ENCODE assay signal across 10 cellular contexts in genomic region chr7:103150192-103150591, GRCh38. TPM values are rescaled to one million over a fixed set of nuclear protein-coding genes. Genes with fewer than 3 reads are reported as not detected.
A peak's percentile ranks its signal among the peaks of the same experiment; 100 is the strongest.
DNase-seq lines count a peak whose midpoint lies in the region; ATAC-seq, FAIRE-seq and TF ChIP-seq lines count a peak whose summit lies in the region.
"Had no signal": no experiment of that assay in that cellular context is flagged by ENCODE, and none has a peak within 500 bp of the region (broad histone marks: within the 10 kb centered on the region; RNA-seq: fewer than 3 reads in every experiment).

No MANE protein-coding gene starts in this region.

- H3K4me2 ChIP-seq in astrocyte (ENCODE audit: low read length): peak overlapping the region; percentile 92

- H4K20me1 ChIP-seq in astrocyte (ENCODE audit: insufficient read depth, low read length): no peaks in the 10 kb centered on the region

- intact Hi-C loops in cardiac septum (cut with DNase I): no loop called here

- H3K27ac ChIP-seq in astrocyte (ENCODE audit: low read depth, low read length): no peak overlapping the region

- H3K27me3 Mint-ChIP-seq in astrocyte (ENCODE audit: low read depth, unreplicated experiment): no peaks in the 10 kb centered on the region

- H3K27me3 ChIP-seq in MG63 (no peaks in the 10 kb centered on the region), astrocyte (ENCODE audit: insufficient read depth, low read length) (no peaks in the 10 kb centered on the region), mucosa of stomach (ENCODE audit: control insufficient read depth, insufficient read depth, low read length) (no peaks in the 10 kb centered on the region)

- DNase-seq in DMS53 treated with DMSO at 0.1 percent for 48 hours (lab: John Stamatoyannopoulos, UW; ENCODE audit: unreplicated experiment) (peak; percentile 15), MG63 (no peak), astrocyte (ENCODE audit: low read depth) (no peak), AG08395 (ENCODE audit: low spot score) (no peak), AML-193 (lab: John Stamatoyannopoulos, UW) (no peak), cardiac septum (ENCODE audit: low spot score) (no peak)
- DNase-seq: GDM1, occipital lobe had no signal

- no peak overlapping the region for H2AFZ ChIP-seq in astrocyte (ENCODE audit: low read depth, low read length)

- H3K9me3 ChIP-seq in MG63: no peaks in the 10 kb centered on the region
- H3K9me3 ChIP-seq in astrocyte (ENCODE audit: insufficient read depth, low read depth, low read length): no peaks in the 10 kb centered on the region
- H3K9me3 ChIP-seq in mucosa of stomach (ENCODE audit: control insufficient read depth, low read length): no peaks in the 10 kb centered on the region

- H3K36me3 ChIP-seq in MG63 (no peaks in the 10 kb centered on the region), astrocyte (ENCODE audit: insufficient read depth, low read length) (no peaks in the 10 kb centered on the region), mucosa of stomach (ENCODE audit: control insufficient read depth, insufficient read depth, low read length) (no peaks in the 10 kb centered on the region)

- no peaks in the 10 kb centered on the region for H3K9me3 Mint-ChIP-seq in astrocyte (ENCODE audit: unreplicated experiment)

- no peak for TF ChIP-seq CTCF in astrocyte (IDR thresholded peaks at IDR 0.05; ENCODE audit: insufficient read depth, low read depth, low read length)

- H3K4me3 Mint-ChIP-seq in astrocyte (ENCODE audit: unreplicated experiment): peak overlapping the region; percentile 72

- no peak for FAIRE-seq in astrocyte (lab: Jason Lieb, UNC)

- H3K4me3 ChIP-seq in MG63: peak overlapping the region; percentile 64
- no peak overlapping the region for H3K4me3 ChIP-seq in astrocyte (ENCODE audit: insufficient read depth, low read depth, low read length)
- H3K4me3 ChIP-seq in mucosa of stomach (ENCODE audit: low read length): peak overlapping the region; percentile 93

- H3K36me3 Mint-ChIP-seq in astrocyte (ENCODE audit: low read depth, unreplicated experiment): no peaks in the 10 kb centered on the region

- peak overlapping the region; percentile 56 for H3K27ac Mint-ChIP-seq in astrocyte (ENCODE audit: unreplicated experiment)

- peaks cover 32% of the 10 kb centered on the region for H3K79me2 ChIP-seq in astrocyte (ENCODE audit: insufficient read depth, low read length)

- no peak for ATAC-seq in HG02852 (IDR thresholded peaks at IDR 0.05; ENCODE audit: unreplicated experiment)

- peaks cover 8% of the 10 kb centered on the region for H3K4me1 Mint-ChIP-seq in astrocyte (ENCODE audit: low read depth, unreplicated experiment)

- H3K9ac ChIP-seq in astrocyte (ENCODE audit: low read length) (no peak overlapping the region), mucosa of stomach (ENCODE audit: low read length) (peak overlapping the region; percentile 98)

- H3K4me1 ChIP-seq in astrocyte (ENCODE audit: insufficient read depth, low read length) (peaks cover 17% of the 10 kb centered on the region), mucosa of stomach (ENCODE audit: control insufficient read depth, insufficient read depth, low read length) (peaks cover 25% of the 10 kb centered on the region)

RNA-seq across cellular contexts. Expression of gene NAPEPLD, which starts 1.3 kb away (rescaled TPM):
- 4.8 TPM in 2 replicates for total RNA-seq in MG63 (2014; rRNA removed; shearing (Covaris generic); ENCODE audit: low replicate concordance)
- total RNA-seq in astrocyte (7.6 and 8.7 TPM in 2 replicates), cardiac septum (8.4 TPM)
